8 cellular contexts compared by ENCODE assay signal in genomic region chr2:173149491-173149890, GRCh38.
DNase-seq lines count a peak whose midpoint lies in the region; TF ChIP-seq lines count a peak whose summit lies in the region.

No MANE protein-coding gene starts in this region.

- H3K9me3 ChIP-seq in fibroblast of lung (ENCODE audit: control insufficient read depth, insufficient read depth, low read depth, low read length) = no peaks in the 10 kb centered on the region

- DNase-seq in activated naive CD4-positive, alpha-beta T cell treated with Interleukin-2 at 50 U/mL for 16 hours = peak; percentile 64
- no peak for DNase-seq in activated naive CD4-positive, alpha-beta T cell treated with anti-CD3 and anti-CD28 coated beads, Interleukin-2, amount 50 U/mL, for 16 hours
- DNase-seq in T-helper 2 cell treated with Interferon-gamma antibody and Interleukin-4, amounts not matched to agents 5 μg/mL and 100 μg/mL, for 36 hours (ENCODE audit: low spot score) = peak; percentile 65
- DNase-seq in fibroblast of lung (ENCODE audit: low read depth in 2 of 2) = no peak
- DNase-seq in medulla oblongata (ENCODE audit: extremely low spot score) = no peak
- no peak for DNase-seq in AG08396 (ENCODE audit: low spot score)
- no peak for DNase-seq in kidney tubule cell (ENCODE audit: low spot score)

- H3K4me2 ChIP-seq in fibroblast of lung (ENCODE audit: extremely low read depth, insufficient read depth, low read length) = no peak overlapping the region

- no peaks in the 10 kb centered on the region for H4K20me1 ChIP-seq in fibroblast of lung (ENCODE audit: control insufficient read depth, extremely low read depth, insufficient read depth, low read length)

- H3K4me3 Mint-ChIP-seq in T-helper 2 cell treated with Interferon-gamma antibody and Interleukin-4, amounts not matched to agents 5 μg/mL and 100 μg/mL, for 36 hours = peak overlapping the region; percentile 60
- peak overlapping the region; percentile 1 for H3K4me3 Mint-ChIP-seq in stimulated activated naive CD8-positive, alpha-beta T cell treated with anti-CD3 and anti-CD28 coated beads, Interleukin-15, Interleukin-2, amounts not matched to agents 100 ng/mL and 50 ng/mL, for 24 hours

- no peaks in the 10 kb centered on the region for H3K36me3 ChIP-seq in fibroblast of lung (ENCODE audit: control insufficient read depth, insufficient read depth, low read length)

- peaks cover 7% of the 10 kb centered on the region for H3K36me3 Mint-ChIP-seq in T-helper 2 cell treated with Interferon-gamma antibody and Interleukin-4, amounts not matched to agents 5 μg/mL and 100 μg/mL, for 36 hours (ENCODE audit: low read depth)
- H3K36me3 Mint-ChIP-seq in stimulated activated naive CD8-positive, alpha-beta T cell treated with anti-CD3 and anti-CD28 coated beads, Interleukin-15, Interleukin-2, amounts not matched to agents 100 ng/mL and 50 ng/mL, for 24 hours (ENCODE audit: low read depth) = no peaks in the 10 kb centered on the region

- H3K27me3 ChIP-seq in fibroblast of lung (ENCODE audit: control insufficient read depth, insufficient read depth, low read length) = no peaks in the 10 kb centered on the region

- no peaks in the 10 kb centered on the region for H3K27me3 Mint-ChIP-seq in T-helper 2 cell treated with Interferon-gamma antibody and Interleukin-4, amounts not matched to agents 5 μg/mL and 100 μg/mL, for 36 hours (ENCODE audit: low read depth)
- no peaks in the 10 kb centered on the region for H3K27me3 Mint-ChIP-seq in stimulated activated naive CD8-positive, alpha-beta T cell treated with anti-CD3 and anti-CD28 coated beads, Interleukin-15, Interleukin-2, amounts not matched to agents 100 ng/mL and 50 ng/mL, for 24 hours

- H3K4me1 Mint-ChIP-seq in T-helper 2 cell treated with Interferon-gamma antibody and Interleukin-4, amounts not matched to agents 5 μg/mL and 100 μg/mL, for 36 hours (ENCODE audit: low read depth) = peaks cover 37% of the 10 kb centered on the region
- peaks cover 70% of the 10 kb centered on the region for H3K4me1 Mint-ChIP-seq in stimulated activated naive CD8-positive, alpha-beta T cell treated with anti-CD3 and anti-CD28 coated beads, Interleukin-15, Interleukin-2, amounts not matched to agents 100 ng/mL and 50 ng/mL, for 24 hours (ENCODE audit: low read depth)

- no peak overlapping the region for H2AFZ ChIP-seq in fibroblast of lung (ENCODE audit: low read length)

- no peak overlapping the region for H3K4me3 ChIP-seq in fibroblast of lung (replicated peaks in 1 of 4; ENCODE audit: control extremely low read depth in 1 of 4, insufficient read depth in 1 of 4, low read depth in 3 of 4, low read length in 4 of 4)

- no peak for TF ChIP-seq CTCF in fibroblast of lung (conservative IDR thresholded peaks at IDR 0.05 in 1 of 2, IDR thresholded peaks at IDR 0.05 in 1 of 2; ENCODE audit: low read depth in 1 of 2, low read length in 2 of 2)

- peaks cover 5% of the 10 kb centered on the region for H3K9me3 Mint-ChIP-seq in T-helper 2 cell treated with Interferon-gamma antibody and Interleukin-4, amounts not matched to agents 5 μg/mL and 100 μg/mL, for 36 hours
- H3K9me3 Mint-ChIP-seq in stimulated activated naive CD8-positive, alpha-beta T cell treated with anti-CD3 and anti-CD28 coated beads, Interleukin-15, Interleukin-2, amounts not matched to agents 100 ng/mL and 50 ng/mL, for 24 hours = no peaks in the 10 kb centered on the region

- peak overlapping the region; percentile 1 for H3K27ac ChIP-seq in fibroblast of lung (ENCODE audit: insufficient read depth, low read length)

- peaks cover 19% of the 10 kb centered on the region for H3K79me2 ChIP-seq in fibroblast of lung (ENCODE audit: control insufficient read depth, insufficient read depth, low read length)

- H3K27ac Mint-ChIP-seq in T-helper 2 cell treated with Interferon-gamma antibody and Interleukin-4, amounts not matched to agents 5 μg/mL and 100 μg/mL, for 36 hours = peak overlapping the region; percentile 90
- H3K27ac Mint-ChIP-seq in stimulated activated naive CD8-positive, alpha-beta T cell treated with anti-CD3 and anti-CD28 coated beads, Interleukin-15, Interleukin-2, amounts not matched to agents 100 ng/mL and 50 ng/mL, for 24 hours = peak overlapping the region; percentile 62

- peaks cover 28% of the 10 kb centered on the region for H3K4me1 ChIP-seq in fibroblast of lung (ENCODE audit: control insufficient read depth, extremely low read depth, insufficient read depth, low read length)

- no peak overlapping the region for H3K9ac ChIP-seq in fibroblast of lung (ENCODE audit: insufficient read depth, low read length)

Comparison
In these comparisons a context has a peak if more than half of its experiments do, and no peak if none do; other contexts are left out.
1. DNase-seq: peak in activated naive CD4-positive, alpha-beta T cell treated with Interleukin-2 at 50 U/mL for 16 hours (single experiment) and T-helper 2 cell treated with Interferon-gamma antibody and Interleukin-4, amounts not matched to agents 5 μg/mL and 100 μg/mL, for 36 hours (single experiment); none in activated naive CD4-positive, alpha-beta T cell treated with anti-CD3 and anti-CD28 coated beads, Interleukin-2, amount 50 U/mL, for 16 hours (single experiment), fibroblast of lung (0 of 2), medulla oblongata (single experiment), AG08396 (single experiment) and kidney tubule cell (single experiment).